Comparison of ENCODE assay signal across 7 cellular contexts in the genomic region with DNA sequence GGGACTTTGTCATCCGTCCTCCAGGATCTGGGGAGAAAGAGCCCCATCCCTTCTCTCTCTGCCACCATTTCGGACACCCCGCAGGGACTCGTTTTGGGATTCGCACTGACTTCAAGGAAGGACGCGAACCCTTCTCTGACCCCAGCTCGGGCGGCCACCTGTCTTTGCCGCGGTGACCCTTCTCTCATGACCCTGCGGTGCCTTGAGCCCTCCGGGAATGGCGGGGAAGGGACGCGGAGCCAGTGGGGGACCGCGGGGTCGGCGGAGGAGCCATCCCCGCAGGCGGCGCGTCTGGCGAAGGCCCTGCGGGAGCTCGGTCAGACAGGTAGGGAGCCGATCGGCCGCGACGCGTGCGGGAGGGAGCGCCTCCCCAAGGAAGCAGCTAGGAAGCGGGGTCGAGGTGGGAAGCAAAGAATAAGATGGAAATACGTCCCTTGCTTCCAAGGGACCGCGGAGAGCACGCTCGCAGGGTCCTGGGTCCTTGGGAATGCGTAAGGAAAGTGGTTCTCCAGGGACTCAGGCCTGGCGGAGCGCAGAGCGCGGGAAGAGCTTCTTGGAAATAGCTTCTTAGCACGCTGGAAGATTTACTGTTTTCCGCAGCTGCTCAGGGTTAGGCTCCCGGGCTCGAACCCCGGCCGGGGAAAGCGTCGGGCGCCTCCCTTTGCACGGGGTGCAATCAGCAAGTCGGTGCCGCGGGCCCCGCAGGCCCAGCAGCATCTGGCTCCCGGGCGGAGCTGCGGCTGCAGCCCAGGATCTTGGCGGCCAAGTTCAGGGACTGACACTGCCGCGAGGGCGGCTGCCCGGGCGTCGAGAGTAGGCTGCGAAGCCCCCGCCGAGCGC. TPM values are rescaled to one million over a fixed set of nuclear protein-coding genes. Genes with fewer than 3 reads are reported as not detected.
DNase-seq lines count a peak whose midpoint lies in the region; ATAC-seq and TF ChIP-seq lines count a peak whose summit lies in the region.

No MANE protein-coding gene starts in this region.

- TF ChIP-seq CTCF in fibroblast of the aortic adventitia (IDR thresholded peaks at IDR 0.05; ENCODE audit: insufficient read depth, low read length) (no peak), neural progenitor cell (IDR thresholded peaks at IDR 0.05) (no peak)

- H3K4me3 ChIP-seq in fibroblast of the aortic adventitia (ENCODE audit: low read depth, low read length), result peak overlapping the region; percentile 77
- H3K4me3 ChIP-seq in neural progenitor cell, result peak overlapping the region; percentile 72

- no peak for ATAC-seq in activated CD8-positive, alpha-beta memory T cell treated with anti-CD3 and anti-CD28 coated beads, Interleukin-2, amount 10 ng/mL, durations not matched to agents 7 days and 5 days
- ATAC-seq in GM21360 (IDR thresholded peaks at IDR 0.05; ENCODE audit: unreplicated experiment), result no peak

- H3K9me3 Mint-ChIP-seq in activated CD8-positive, alpha-beta memory T cell treated with anti-CD3 and anti-CD28 coated beads, Interleukin-2, amount 10 ng/mL, durations not matched to agents 7 days and 5 days (ENCODE audit: low read depth), result no peaks in the 10 kb centered on the region
- H3K9me3 Mint-ChIP-seq in neural progenitor cell, result no peaks in the 10 kb centered on the region

- H3K27me3 Mint-ChIP-seq in activated CD8-positive, alpha-beta memory T cell treated with anti-CD3 and anti-CD28 coated beads, Interleukin-2, amount 10 ng/mL, durations not matched to agents 7 days and 5 days, result peaks cover 16% of the 10 kb centered on the region
- H3K27me3 Mint-ChIP-seq in neural progenitor cell (ENCODE audit: insufficient read depth, low read depth), result peaks cover 18% of the 10 kb centered on the region

- POLR2A ChIA-PET in HEK293T (lab: Yijun Ruan, JAX), result interaction anchor here (0.7 to 0.9 kb wide), 2 partner anchors 172 to 213 kb away, joined by 3 read pairs; no protein-coding TSS in a partner anchor

- H3K4me3 Mint-ChIP-seq in activated CD8-positive, alpha-beta memory T cell treated with anti-CD3 and anti-CD28 coated beads, Interleukin-2, amount 10 ng/mL, durations not matched to agents 7 days and 5 days, result peak overlapping the region; percentile 82
- peak overlapping the region; percentile 95 for H3K4me3 Mint-ChIP-seq in neural progenitor cell

- no peak overlapping the region for H3K9ac ChIP-seq in neural progenitor cell

- H3K4me1 Mint-ChIP-seq in activated CD8-positive, alpha-beta memory T cell treated with anti-CD3 and anti-CD28 coated beads, Interleukin-2, amount 10 ng/mL, durations not matched to agents 7 days and 5 days, result peaks cover 26% of the 10 kb centered on the region
- H3K4me1 Mint-ChIP-seq in neural progenitor cell, result peaks cover 12% of the 10 kb centered on the region

- H3K79me2 ChIP-seq in neural progenitor cell (ENCODE audit: low read depth), result no peaks in the 10 kb centered on the region

- H3K4me1 ChIP-seq in neural progenitor cell, result peaks cover 14% of the 10 kb centered on the region

- H3K36me3 ChIP-seq in neural progenitor cell, result no peaks in the 10 kb centered on the region

- H3K27ac Mint-ChIP-seq in activated CD8-positive, alpha-beta memory T cell treated with anti-CD3 and anti-CD28 coated beads, Interleukin-2, amount 10 ng/mL, durations not matched to agents 7 days and 5 days, result no peak overlapping the region
- no peak overlapping the region for H3K27ac Mint-ChIP-seq in neural progenitor cell

- DNase-seq in HEK293T (ENCODE audit: extremely low spot score) (no peak), fibroblast of the aortic adventitia (ENCODE audit: low read depth) (peak; percentile 22), neural progenitor cell (ENCODE audit: low spot score) (peak; percentile 53), SHP77 treated with DMSO at 0.1 percent for 48 hours (lab: John Stamatoyannopoulos, UW) (no peak), mucosa of gallbladder (ENCODE audit: low spot score) (no peak)
- no peak for DNase-seq in activated CD8-positive, alpha-beta memory T cell treated with anti-CD3 and anti-CD28 coated beads, Interleukin-2, amount 10 ng/mL, durations not matched to agents 7 days and 5 days

- no peak overlapping the region for H2AFZ ChIP-seq in neural progenitor cell (replicated peaks)

- peaks cover 35% of the 10 kb centered on the region for H4K20me1 ChIP-seq in neural progenitor cell (ENCODE audit: low read depth)

- peaks cover 28% of the 10 kb centered on the region for H3F3A ChIP-seq in neural progenitor cell (ENCODE audit: low read depth)

- H3K4me2 ChIP-seq in neural progenitor cell, result peak overlapping the region; percentile 90

- CTCF ChIA-PET in HEK293T (lab: Yijun Ruan, JAX), result interaction anchor here (0.7 to 1.4 kb wide), 2 partner anchors 400 to 529 kb away, joined by 3 read pairs; no protein-coding TSS in a partner anchor
- CTCF ChIA-PET in activated CD8-positive, alpha-beta memory T cell treated with anti-CD3 and anti-CD28 coated beads, Interleukin-2, amount 10 ng/mL, durations not matched to agents 7 days and 5 days (lab: Charles Lee), result interaction anchor here (1.0 to 4.1 kb wide), 11 partner anchors 8 to 530 kb away, joined by 3 to 31 read pairs (median 3); no protein-coding TSS in a partner anchor

- H3K27ac ChIP-seq in neural progenitor cell, result no peak overlapping the region

- peaks cover 34% of the 10 kb centered on the region for H3K36me3 Mint-ChIP-seq in activated CD8-positive, alpha-beta memory T cell treated with anti-CD3 and anti-CD28 coated beads, Interleukin-2, amount 10 ng/mL, durations not matched to agents 7 days and 5 days
- peaks cover 5% of the 10 kb centered on the region for H3K36me3 Mint-ChIP-seq in neural progenitor cell

- peaks cover 83% of the 10 kb centered on the region for H3K27me3 ChIP-seq in neural progenitor cell

- no peaks in the 10 kb centered on the region for H3K9me3 ChIP-seq in neural progenitor cell (ENCODE audit: low read depth)

TF ChIP-seq in HEK293T, 16 proteins besides CTCF, POLR2A, EP300 and RAD21:
- 0 out of 2 replicates have a peak, but pooled peaks have one; percentile 26 for TF ChIP-seq L3MBTL2 (conservative IDR thresholded peaks at IDR 0.05)
- TF ChIP-seq SP1 (IDR thresholded peaks at IDR 0.05), result no peak

RNA-seq across cellular contexts. Expression of a gene that starts 0.5 kb away (rescaled TPM):
- total RNA-seq in activated CD8-positive, alpha-beta memory T cell treated with anti-CD3 and anti-CD28 coated beads, Interleukin-2, amount 10 ng/mL, durations not matched to agents 7 days and 5 days, result 10 to 100 TPM; 24.6 to 33.9 TPM
- total RNA-seq in fibroblast of the aortic adventitia (ENCODE audit: low replicate concordance), result 6.3 and 15.0 TPM in 2 replicates
- total RNA-seq in neural progenitor cell (ENCODE audit: low replicate concordance), result 3.5 and 4.9 TPM in 2 replicates
- 13.8 TPM for total RNA-seq in mucosa of gallbladder

Comparison
In these comparisons a context has a peak if more than half of its experiments do, and no peak if none do; other contexts are left out.
1. DNase-seq: peak in fibroblast of the aortic adventitia (single experiment) and neural progenitor cell (single experiment); none in HEK293T (single experiment), activated CD8-positive, alpha-beta memory T cell treated with anti-CD3 and anti-CD28 coated beads, Interleukin-2, amount 10 ng/mL, durations not matched to agents 7 days and 5 days (single experiment), SHP77 treated with DMSO at 0.1 percent for 48 hours (single experiment) and mucosa of gallbladder (single experiment).